Comparison of ENCODE assay signal across 1 cellular context in the genomic region with DNA sequence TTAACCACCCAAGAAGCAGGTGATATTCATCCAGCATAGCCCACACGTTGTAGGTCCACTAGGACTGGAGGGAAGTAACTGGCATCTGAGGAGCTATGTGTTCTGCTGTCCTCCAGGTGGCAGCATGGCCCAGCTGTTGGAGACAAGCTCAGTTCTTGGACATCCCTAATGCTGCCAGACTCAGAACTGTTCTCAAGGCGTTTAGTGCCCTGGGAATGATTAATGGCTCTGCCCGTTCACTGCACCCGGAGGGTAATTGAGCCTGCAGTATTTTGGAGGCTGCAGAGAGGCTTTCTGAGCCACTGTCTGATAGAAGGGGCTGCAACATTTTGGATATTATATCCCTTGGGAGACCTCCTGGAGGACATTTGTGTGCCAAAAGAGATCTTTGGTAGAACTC.
TF ChIP-seq lines count a peak whose summit lies in the region.

No MANE protein-coding gene starts in this region.

TF ChIP-seq in GM23338, 12 proteins besides CTCF, POLR2A, EP300 and RAD21:
- TF ChIP-seq ZNF462 (CRISPR knock-in tag; IDR thresholded peaks at IDR 0.05) = no peak
- no peak for TF ChIP-seq NANOG (IDR thresholded peaks at IDR 0.05; ENCODE audit: borderline replicate concordance)
- TF ChIP-seq EZH2phosphoT487 (IDR thresholded peaks at IDR 0.05; ENCODE audit: unreplicated experiment) = no peak
- TF ChIP-seq ZNF331 (CRISPR knock-in tag; IDR thresholded peaks at IDR 0.05; ENCODE audit: low read depth) = no peak
- no peak for TF ChIP-seq POLR2AphosphoS5 (IDR thresholded peaks at IDR 0.05; ENCODE audit: low read depth)
- TF ChIP-seq JUNB (IDR thresholded peaks at IDR 0.05; ENCODE audit: unreplicated experiment) = no peak
- no peak for TF ChIP-seq ETS1 (IDR thresholded peaks at IDR 0.05)
- TF ChIP-seq ZNF114 (CRISPR knock-in tag; IDR thresholded peaks at IDR 0.05) = no peak
- no peak for TF ChIP-seq REST (IDR thresholded peaks at IDR 0.05; ENCODE audit: unreplicated experiment)
- no peak for TF ChIP-seq STAT1 (IDR thresholded peaks at IDR 0.05; ENCODE audit: unreplicated experiment)
- TF ChIP-seq CREB1 (CRISPR knock-in tag; IDR thresholded peaks at IDR 0.05; ENCODE audit: low read depth) = no peak
- no peak for TF ChIP-seq EZH2 (IDR thresholded peaks at IDR 0.05; ENCODE audit: low read depth, unreplicated experiment)
